Comparison of ENCODE assay signal across 9 cellular contexts in genomic region chr1:153597206-153597605, GRCh38. TPM values are rescaled to one million over a fixed set of nuclear protein-coding genes. Genes with fewer than 3 reads are reported as not detected.
DNase-seq lines count a peak whose midpoint lies in the region; ATAC-seq, FAIRE-seq and TF ChIP-seq lines count a peak whose summit lies in the region.
"Had no signal": no experiment of that assay in that cellular context is flagged by ENCODE, and none has a peak within 500 bp of the region (broad histone marks: within the 10 kb centered on the region; RNA-seq: fewer than 3 reads in every experiment).

No MANE protein-coding gene starts in this region.

- H3K27me3 Mint-ChIP-seq in neural progenitor cell (ENCODE audit: insufficient read depth, low read depth) = peaks cover 2% of the 10 kb centered on the region

- H3K9me3 Mint-ChIP-seq in neural progenitor cell = no peaks in the 10 kb centered on the region

- no peak overlapping the region for H3K4me2 ChIP-seq in neural progenitor cell

- H3K79me2 ChIP-seq in neural progenitor cell (ENCODE audit: low read depth) = no peaks in the 10 kb centered on the region

- peaks cover 9% of the 10 kb centered on the region for H3F3A ChIP-seq in neural progenitor cell (ENCODE audit: low read depth)

- H3K4me3 Mint-ChIP-seq in neural progenitor cell = no peak overlapping the region

- no peaks in the 10 kb centered on the region for H3K4me1 ChIP-seq in kidney (ENCODE audit: control insufficient read depth in 1 of 2, insufficient read depth in 1 of 2, low read depth in 1 of 2, low read length in 2 of 2)
- peaks cover 16% of the 10 kb centered on the region for H3K4me1 ChIP-seq in neural progenitor cell

- H3K9ac ChIP-seq in kidney (ENCODE audit: low read length in 2 of 2) = no peak overlapping the region
- no peak overlapping the region for H3K9ac ChIP-seq in neural progenitor cell

- FAIRE-seq in kidney (lab: Jason Lieb, UNC) = no peak
- FAIRE-seq: G401.6 had no signal

- ATAC-seq in HG03045 (IDR thresholded peaks at IDR 0.05; ENCODE audit: unreplicated experiment) = no peak

- CTCF ChIA-PET in RWPE1 (lab: Yijun Ruan, JAX) = interaction anchor here (0.6 to 1.4 kb wide), 2 partner anchors 25 to 102 kb away, joined by 3 to 6 read pairs; no protein-coding TSS in a partner anchor

- intact Hi-C loops in kidney (cut with DNase I) = no loop called here

- DNase-seq in EL (peak; percentile 82), RWPE1 (ENCODE audit: low spot score) (no peak), kidney (peak; percentile 37), SKM-1 (lab: John Stamatoyannopoulos, UW; ENCODE audit: unreplicated experiment) (no peak), neural progenitor cell (ENCODE audit: low spot score) (no peak)
- DNase-seq: cerebellar nuclear complex, NCI-H446 had no signal

- no peaks in the 10 kb centered on the region for H3K36me3 ChIP-seq in kidney (ENCODE audit: control insufficient read depth in 1 of 2, insufficient read depth in 2 of 2, low read length in 2 of 2)
- H3K36me3 ChIP-seq in neural progenitor cell = no peaks in the 10 kb centered on the region

- no peaks in the 10 kb centered on the region for H3K27me3 ChIP-seq in neural progenitor cell

- TF ChIP-seq CTCF in RWPE1 (conservative IDR thresholded peaks at IDR 0.05; ENCODE audit: low read depth) (no peak), kidney (IDR thresholded peaks at IDR 0.05; ENCODE audit: borderline replicate concordance, extremely low read depth, insufficient read depth) (no peak), neural progenitor cell (IDR thresholded peaks at IDR 0.05) (no peak)

- H3K27ac Mint-ChIP-seq in neural progenitor cell = no peak overlapping the region

- H3K27ac ChIP-seq in RWPE1 (peak overlapping the region; percentile 44), kidney (ENCODE audit: low read depth in 2 of 2, low read length in 2 of 2) (no peak overlapping the region), neural progenitor cell (no peak overlapping the region)

- H3K36me3 Mint-ChIP-seq in neural progenitor cell = no peaks in the 10 kb centered on the region

- H2AFZ ChIP-seq in neural progenitor cell (replicated peaks) = no peak overlapping the region

- H3K9me3 ChIP-seq in kidney (ENCODE audit: control insufficient read depth in 1 of 2, low read length in 2 of 2) (no peaks in the 10 kb centered on the region), neural progenitor cell (ENCODE audit: low read depth) (no peaks in the 10 kb centered on the region)

- H3K4me3 ChIP-seq in kidney (ENCODE audit: low read length in 2 of 2) (no peak overlapping the region), neural progenitor cell (no peak overlapping the region)

- POLR2A ChIA-PET in RWPE1 (lab: Yijun Ruan, JAX; ENCODE audit: low non-redundant PET) = no interaction called here

- H4K20me1 ChIP-seq in neural progenitor cell (ENCODE audit: low read depth) = no peaks in the 10 kb centered on the region

- peaks cover 29% of the 10 kb centered on the region for H3K4me1 Mint-ChIP-seq in neural progenitor cell

RNA-seq across cellular contexts. Expression of gene S100A16, which starts 15.7 kb away (rescaled TPM):
- 119 TPM for total RNA-seq in kidney
- 174 TPM for polyA plus RNA-seq in kidney (ENCODE audit: insufficient read depth, low read depth, low replicate concordance)
- 12.4 and 13.1 TPM in 2 replicates for total RNA-seq in neural progenitor cell (ENCODE audit: low replicate concordance)

RNA-seq across cellular contexts. Expression of gene S100A14, which starts 18.9 kb away (rescaled TPM):
- total RNA-seq in kidney (75.9 TPM), neural progenitor cell (ENCODE audit: low replicate concordance) (not detected in 2 replicates)
- polyA plus RNA-seq in kidney (ENCODE audit: insufficient read depth, low read depth, low replicate concordance) = 35.6 TPM

RNA-seq across cellular contexts. Expression of gene S100A13, which starts 30.1 kb away (rescaled TPM):
- total RNA-seq in kidney = 225 TPM
- polyA plus RNA-seq in kidney (ENCODE audit: insufficient read depth, low read depth, low replicate concordance) = 299 TPM
- total RNA-seq in neural progenitor cell (ENCODE audit: low replicate concordance) = 78.9 and 87.4 TPM in 2 replicates

RNA-seq across cellular contexts. Expression of gene S100A1, which starts 31.0 kb away (rescaled TPM):
- 83.1 TPM for total RNA-seq in kidney
- 332 TPM for polyA plus RNA-seq in kidney (ENCODE audit: insufficient read depth, low read depth, low replicate concordance)
- total RNA-seq in neural progenitor cell (ENCODE audit: low replicate concordance) = 0.74 TPM in 1 of 2 replicates, not detected in the other

RNA-seq across cellular contexts. Expression of gene S100A2, which starts 31.6 kb away (rescaled TPM):
- total RNA-seq in kidney (152 TPM), neural progenitor cell (ENCODE audit: low replicate concordance) (not detected in 2 replicates)
- 416 TPM for polyA plus RNA-seq in kidney (ENCODE audit: insufficient read depth, low read depth, low replicate concordance)

Comparison
In these comparisons a context has a peak if more than half of its experiments do, and no peak if none do; other contexts are left out.
1. DNase-seq: peak in EL (single experiment) and kidney (single experiment); none in RWPE1 (single experiment), SKM-1 (single experiment) and neural progenitor cell (single experiment).
2. RNA of gene S100A14, which starts 18.9 kb away (total RNA-seq): 75.9 TPM in kidney (single experiment); not detected in neural progenitor cell; every median in the first group is over 10 times any median in the second.